Comparison of ENCODE assay signal across 8 cellular contexts in genomic region chr14:81220488-81220766, GRCh38. TPM values are rescaled to one million over a fixed set of nuclear protein-coding genes. Genes with fewer than 3 reads are reported as not detected.
DNase-seq lines count a peak whose midpoint lies in the region; ATAC-seq and TF ChIP-seq lines count a peak whose summit lies in the region.

No MANE protein-coding gene starts in this region.

- peaks cover 39% of the 10 kb centered on the region for H3K4me1 Mint-ChIP-seq in chondrocyte (ENCODE audit: low read depth)
- H3K4me1 Mint-ChIP-seq in naive B cell = peaks cover 14 to 36% (median 19%) of the 10 kb centered on the region in 3 donors

- no peaks in the 10 kb centered on the region for H3K9me2 ChIP-seq in Loucy (replicated peaks; ENCODE audit: low read depth, low read length)

- H3K36me3 Mint-ChIP-seq in chondrocyte (ENCODE audit: low read depth) (peaks cover 7% of the 10 kb centered on the region), naive B cell (peaks cover 5 to 8% of the 10 kb centered on the region in 2 donors)

- H3K79me2 ChIP-seq in Loucy (ENCODE audit: insufficient read depth, low read length) = peaks cover 50% of the 10 kb centered on the region

- H3K4me3 Mint-ChIP-seq in chondrocyte (ENCODE audit: unreplicated experiment) (peak overlapping the region; percentile 89), naive B cell (peak overlapping the region; percentile 93 to 99 (median 98))

- no peak for TF ChIP-seq CTCF in BE2C (IDR thresholded peaks at IDR 0.05; ENCODE audit: low read depth, low read length)
- no peak for TF ChIP-seq CTCF in Loucy (conservative IDR thresholded peaks at IDR 0.05; ENCODE audit: low read length)
- no peak for TF ChIP-seq CTCF in chondrocyte (IDR thresholded peaks at IDR 0.05)

- H3K4me1 ChIP-seq in BE2C (no peaks in the 10 kb centered on the region), Loucy (ENCODE audit: insufficient read depth, low read length, poor library complexity, severe bottlenecking) (peaks cover 46% of the 10 kb centered on the region)

- peaks cover 10% of the 10 kb centered on the region for H3F3A ChIP-seq in Loucy (ENCODE audit: low read depth)

- DNase-seq in BE2C = no peak
- DNase-seq in chondrocyte (ENCODE audit: low spot score) = no peak
- no peak for DNase-seq in naive B cell
- DNase-seq in iPS-NIHi11 (ENCODE audit: low spot score) = no peak
- DNase-seq in NCI-H128 (lab: John Stamatoyannopoulos, UW; ENCODE audit: unreplicated experiment) = no peak
- no peak for DNase-seq in amniotic stem cell (lab: John Stamatoyannopoulos, UW)

- H3K9me3 ChIP-seq in BE2C (no peaks in the 10 kb centered on the region), Loucy (ENCODE audit: insufficient read depth, low read depth, low read length) (no peaks in the 10 kb centered on the region)

- H3K4me3 ChIP-seq in BE2C (ENCODE audit: low read depth, low read length) (peak overlapping the region; percentile 96), Loucy (ENCODE audit: low read length, poor library complexity, severe bottlenecking) (peak overlapping the region; percentile 85)

- H3K27ac Mint-ChIP-seq in chondrocyte (ENCODE audit: unreplicated experiment) = peak overlapping the region; percentile 97
- peak overlapping the region; percentile 93 to 100 (median 99) for H3K27ac Mint-ChIP-seq in naive B cell

- H3K27me3 ChIP-seq in BE2C (no peaks in the 10 kb centered on the region), Loucy (ENCODE audit: insufficient read depth, low read length, poor library complexity, severe bottlenecking) (peaks cover 9% of the 10 kb centered on the region)

- H4K20me1 ChIP-seq in Loucy (ENCODE audit: insufficient read depth, low read length, poor library complexity, severe bottlenecking) = peaks cover 25% of the 10 kb centered on the region

- H3K9me3 Mint-ChIP-seq in chondrocyte (ENCODE audit: low read depth) = no peaks in the 10 kb centered on the region
- peaks cover 0 to 4% (median 0%) of the 10 kb centered on the region in 7 donors for H3K9me3 Mint-ChIP-seq in naive B cell

- H3K4me2 ChIP-seq in Loucy (ENCODE audit: low read depth, low read length, poor library complexity, severe bottlenecking) = peak overlapping the region; percentile 45

- peak overlapping the region; percentile 100 for H3K9ac ChIP-seq in Loucy (ENCODE audit: low read depth, low read length, poor library complexity, severe bottlenecking)

- ATAC-seq in naive B cell (ENCODE audit: low read depth in 2 of 2) (no peak), HG03520 (IDR thresholded peaks at IDR 0.05; ENCODE audit: unreplicated experiment) (no peak)

- H2AFZ ChIP-seq in Loucy (ENCODE audit: low read length) = no peak overlapping the region

- H3K36me3 ChIP-seq in BE2C (peaks cover 12% of the 10 kb centered on the region), Loucy (ENCODE audit: insufficient read depth, low read length) (peaks cover 4% of the 10 kb centered on the region; the same call in 1 of the 2 replicates)

- H3K27me3 Mint-ChIP-seq in chondrocyte (ENCODE audit: low read depth) (no peaks in the 10 kb centered on the region), naive B cell (peaks cover 0 to 4% (median 0%) of the 10 kb centered on the region in 3 donors)

RNA-seq across cellular contexts. Expression of gene GTF2A1, which starts 0.3 kb away (rescaled TPM):
- 19.1 TPM for polyA plus RNA-seq in BE2C (2012; ENCODE audit: insufficient read depth, insufficient read length, low read depth)
- total RNA-seq in chondrocyte = 38.6 to 43.0 TPM (median 42.4 TPM) in 3 replicates
- polyA plus RNA-seq in naive B cell (ENCODE audit: low read depth in 6 of 6) = 10 to 100 TPM in 5 of 6 donors, 1 to 10 TPM in 1; 7.5 to 18.6 (median 13.0) TPM
